8 cellular contexts compared by ENCODE assay signal in genomic region chr7:33757563-33758165, GRCh38.
A peak's percentile ranks its signal among the peaks of the same experiment; 100 is the strongest.
DNase-seq lines count a peak whose midpoint lies in the region; ATAC-seq and TF ChIP-seq lines count a peak whose summit lies in the region.

No MANE protein-coding gene starts in this region.

- peak; percentile 89 for TF ChIP-seq CTCF in OCI-LY7 (conservative IDR thresholded peaks at IDR 0.05; ENCODE audit: low read length)
- TF ChIP-seq CTCF in epithelial cell of esophagus (IDR thresholded peaks at IDR 0.05; ENCODE audit: insufficient read depth, low read depth, low read length, missing control alignments): peak; percentile 56
- TF ChIP-seq CTCF in prostate gland (IDR thresholded peaks at IDR 0.05): peak in 3 of 4 experiments; percentile 63 to 90 (median 63)

- H3K4me2 ChIP-seq in OCI-LY7 (ENCODE audit: low read length): no peak overlapping the region

- no peaks in the 10 kb centered on the region for H3K27me3 ChIP-seq in prostate gland (replicated peaks; ENCODE audit: insufficient read depth)

- CTCF ChIA-PET in OCI-LY7 (lab: Charles Lee; ENCODE audit: unreplicated experiment): no interaction called here

- no peaks in the 10 kb centered on the region for H3K9me2 ChIP-seq in OCI-LY7 (ENCODE audit: insufficient read depth, low read length)

- no peaks in the 10 kb centered on the region for H4K20me1 ChIP-seq in OCI-LY7 (ENCODE audit: insufficient read depth, low read length)

- H3K27ac ChIP-seq in OCI-LY7 (ENCODE audit: low read depth, low read length, poor library complexity, severe bottlenecking) (no peak overlapping the region), prostate gland (no peak overlapping the region)

- H3K4me3 ChIP-seq in OCI-LY7 (ENCODE audit: low read depth, low read length, poor library complexity, severe bottlenecking) (no peak overlapping the region), epithelial cell of esophagus (ENCODE audit: low read length) (no peak overlapping the region), prostate gland (no peak overlapping the region)

- H3K36me3 ChIP-seq in OCI-LY7 (ENCODE audit: insufficient read depth, low read length) (no peaks in the 10 kb centered on the region), prostate gland (no peaks in the 10 kb centered on the region)

- H3K9me3 ChIP-seq in OCI-LY7 (ENCODE audit: low read length) (no peaks in the 10 kb centered on the region), prostate gland (no peaks in the 10 kb centered on the region)

- no peak overlapping the region for H2AFZ ChIP-seq in OCI-LY7 (ENCODE audit: low read length)

- H3K4me1 ChIP-seq in OCI-LY7 (ENCODE audit: insufficient read depth, low read length, poor library complexity, severe bottlenecking): no peaks in the 10 kb centered on the region
- no peaks in the 10 kb centered on the region for H3K4me1 ChIP-seq in prostate gland (replicated peaks)

- no peaks in the 10 kb centered on the region for H3K79me2 ChIP-seq in OCI-LY7 (ENCODE audit: insufficient read depth, low read depth, low read length)

- DNase-seq in DMS 273 treated with DMSO at 0.1 percent for 48 hours (lab: John Stamatoyannopoulos, UW) (peak; percentile 29), HCEC 1CT (peak; percentile 54), OCI-LY7 (ENCODE audit: low spot score) (peak; percentile 47), epithelial cell of esophagus (ENCODE audit: low read depth) (peak; percentile 62), prostate gland (ENCODE audit: low spot score) (peak; percentile 25), GOT3 (lab: John Stamatoyannopoulos, UW) (no peak), DMS153 treated with DMSO at 0.1 percent for 48 hours (lab: John Stamatoyannopoulos, UW; ENCODE audit: unreplicated experiment) (no peak)

- POLR2A ChIA-PET in OCI-LY7 (lab: Charles Lee): interaction anchor here (0.7 kb wide), 1 partner anchor 225 kb away, joined by 3 read pairs; no protein-coding TSS in a partner anchor

- TF ChIP-seq POLR2A in prostate gland (IDR thresholded peaks at IDR 0.05): no peak

- ATAC-seq in HG03196 (IDR thresholded peaks at IDR 0.05; ENCODE audit: unreplicated experiment): no peak

- intact Hi-C loops in OCI-LY7 (cut with micrococcal nuclease; ENCODE audit: unreplicated experiment) (no loop called here), prostate gland (cut with DNase I) (loop anchor here (2.0 to 10.0 kb wide), 2 partner anchors 137 to 407 kb away; no protein-coding TSS in a partner anchor)

- 32% methylated on average over 4 of the region's 4 CpGs for WGBS in prostate gland

- no TSS peak for BruUV-seq in OCI-LY7 (replicated peaks; lab: Mats Ljungman, UMichigan)

Comparison
In these comparisons a context has a peak if more than half of its experiments do, and no peak if none do; other contexts are left out.
1. DNase-seq: peak in DMS 273 treated with DMSO at 0.1 percent for 48 hours (single experiment), HCEC 1CT (single experiment), OCI-LY7 (single experiment), epithelial cell of esophagus (single experiment) and prostate gland (single experiment); none in GOT3 (single experiment) and DMS153 treated with DMSO at 0.1 percent for 48 hours (single experiment).
2. Peak in every context shown above with its lines, with median percentiles within 50 percentile points of each other: CTCF ChIP-seq.